Comparison of ENCODE assay signal across 37 cellular contexts in the genomic region with DNA sequence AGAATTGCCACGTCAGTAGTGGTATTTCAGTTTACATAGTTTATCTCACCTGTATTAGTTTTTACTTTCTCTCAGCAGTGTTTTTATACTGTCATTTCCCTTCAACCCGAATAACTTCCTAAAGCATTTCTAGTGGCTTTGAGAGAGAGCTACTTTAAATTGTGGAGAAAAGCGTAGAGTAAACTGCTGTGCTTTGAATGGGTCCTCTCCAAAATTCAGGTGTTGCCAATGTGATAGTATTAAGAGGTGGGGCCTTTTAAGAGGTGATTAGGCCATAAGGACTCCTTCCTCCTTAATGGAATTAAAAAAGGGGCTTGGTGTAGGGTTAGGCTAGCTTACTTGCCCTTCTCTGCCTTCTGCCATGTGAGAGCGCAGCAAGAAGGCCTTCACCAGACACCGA.
"Had no signal": no experiment of that assay in that cellular context is flagged by ENCODE, and none has a peak within 500 bp of the region (broad histone marks: within the 10 kb centered on the region; RNA-seq: fewer than 3 reads in every experiment).

No MANE protein-coding gene starts in this region.

- DNase-seq: activated B cell treated with CpG ODN at 0.5 μM for 24 hours; activated CD4-positive, alpha-beta memory T cell treated with anti-CD3 and anti-CD28 coated beads, Interleukin-2, amount 10 ng/mL, durations not matched to agents 7 days and 5 days; activated CD4-positive, alpha-beta T cell treated with anti-CD3 and anti-CD28 coated beads for 4 hours; activated CD4-positive, CD25-positive, alpha-beta regulatory T cell treated with anti-CD3 and anti-CD28 coated beads, Interleukin-2, amount 50 U/mL, for 72 hours; activated effector memory CD4-positive, alpha-beta T cell treated with anti-CD3 and anti-CD28 coated beads, Interleukin-2, amount 50 U/mL, for 16 hours; activated naive CD4-positive, alpha-beta T cell; activated naive CD4-positive, alpha-beta T cell treated with anti-CD3 and anti-CD28 coated beads, Interleukin-2, amount 50 U/mL, for 16 hours; activated naive CD8-positive, alpha-beta T cell treated with anti-CD3 and anti-CD28 coated beads for 36 hours; activated T-cell treated with anti-CD3 and anti-CD28 coated beads, Interleukin-2, amount 50 U/mL, for 1 hour; activated T-cell treated with anti-CD3 and anti-CD28 coated beads, Interleukin-2, amount 50 U/mL, for 72 hours; amniotic stem cell; aorta; brain microvascular endothelial cell; central memory CD4-positive, alpha-beta T cell; MM.1S; MV-4-11; NCI-H1092; NCI-H146; NCI-H187; NCI-H2029 treated with DMSO at 0.1 percent for 48 hours; NCI-H2107; NCI-H2171; NCI-H2227 treated with DMSO at 0.1 percent for 48 hours; NCI-H446; NCI-H69; NK-92 treated with Interleukin-12 subunit alpha and Interleukin-12 subunit beta, amount 100 ng/mL, for 24 hours; PC-9; SIG-M5; T-helper 1 cell; T-helper 2 cell; T-helper 9 cell had no signal

- H3K27me3 Mint-ChIP-seq: activated B cell treated with CpG ODN at 0.5 μM for 24 hours; activated CD4-positive, alpha-beta memory T cell treated with anti-CD3 and anti-CD28 coated beads, Interleukin-2, amount 10 ng/mL, durations not matched to agents 7 days and 5 days; activated naive CD8-positive, alpha-beta T cell treated with anti-CD3 and anti-CD28 coated beads for 36 hours; activated T-helper 17 cell treated with anti-CD3 and anti-CD28 coated beads, Interleukin-2, amount 50 U/mL, for 72 hours had no signal

- ATAC-seq: activated T-cell treated with anti-CD3 and anti-CD28 coated beads, Interleukin-2, amount 50 U/mL, for 72 hours; activated T-helper 17 cell treated with anti-CD3 and anti-CD28 coated beads, Interleukin-2, amount 50 U/mL, for 72 hours; Right ventricle myocardium inferior; SK-N-SH treated with all-trans-retinoic acid at 6 μM for 48 hours had no signal

- H3K27me3 ChIP-seq: brain microvascular endothelial cell had no signal

- H3K4me1 Mint-ChIP-seq: activated CD4-positive, alpha-beta memory T cell treated with anti-CD3 and anti-CD28 coated beads, Interleukin-2, amount 10 ng/mL, durations not matched to agents 7 days and 5 days had no signal

- H3K9ac ChIP-seq: KMS-11 had no signal

- H3K4me3 ChIP-seq: PC-9 had no signal

- H3K9me3 Mint-ChIP-seq: activated CD4-positive, alpha-beta memory T cell treated with anti-CD3 and anti-CD28 coated beads, Interleukin-2, amount 10 ng/mL, durations not matched to agents 7 days and 5 days; activated T-helper 17 cell treated with anti-CD3 and anti-CD28 coated beads, Interleukin-2, amount 50 U/mL, for 72 hours had no signal

- H3K27ac ChIP-seq: brain microvascular endothelial cell, KMS-11, PC-9, RWPE1, VCaP had no signal

- H3K4me3 Mint-ChIP-seq: activated B cell treated with CpG ODN at 0.5 μM for 24 hours; activated CD4-positive, alpha-beta memory T cell treated with anti-CD3 and anti-CD28 coated beads, Interleukin-2, amount 10 ng/mL, durations not matched to agents 7 days and 5 days; activated naive CD8-positive, alpha-beta T cell treated with anti-CD3 and anti-CD28 coated beads for 36 hours; activated T-cell treated with anti-CD3 and anti-CD28 coated beads, Interleukin-2, amount 50 U/mL, for 72 hours; activated T-helper 17 cell treated with anti-CD3 and anti-CD28 coated beads, Interleukin-2, amount 50 U/mL, for 72 hours had no signal

- H3K27ac Mint-ChIP-seq: activated CD4-positive, alpha-beta memory T cell treated with anti-CD3 and anti-CD28 coated beads, Interleukin-2, amount 10 ng/mL, durations not matched to agents 7 days and 5 days; activated naive CD8-positive, alpha-beta T cell treated with anti-CD3 and anti-CD28 coated beads for 36 hours; activated T-cell treated with anti-CD3 and anti-CD28 coated beads, Interleukin-2, amount 50 U/mL, for 72 hours; activated T-helper 17 cell treated with anti-CD3 and anti-CD28 coated beads, Interleukin-2, amount 50 U/mL, for 72 hours had no signal

- H3K4me2 ChIP-seq: KMS-11, PC-9 had no signal

- H3K36me3 ChIP-seq: brain microvascular endothelial cell had no signal

- H2AFZ ChIP-seq: PC-9 had no signal
